In the genomic region with DNA sequence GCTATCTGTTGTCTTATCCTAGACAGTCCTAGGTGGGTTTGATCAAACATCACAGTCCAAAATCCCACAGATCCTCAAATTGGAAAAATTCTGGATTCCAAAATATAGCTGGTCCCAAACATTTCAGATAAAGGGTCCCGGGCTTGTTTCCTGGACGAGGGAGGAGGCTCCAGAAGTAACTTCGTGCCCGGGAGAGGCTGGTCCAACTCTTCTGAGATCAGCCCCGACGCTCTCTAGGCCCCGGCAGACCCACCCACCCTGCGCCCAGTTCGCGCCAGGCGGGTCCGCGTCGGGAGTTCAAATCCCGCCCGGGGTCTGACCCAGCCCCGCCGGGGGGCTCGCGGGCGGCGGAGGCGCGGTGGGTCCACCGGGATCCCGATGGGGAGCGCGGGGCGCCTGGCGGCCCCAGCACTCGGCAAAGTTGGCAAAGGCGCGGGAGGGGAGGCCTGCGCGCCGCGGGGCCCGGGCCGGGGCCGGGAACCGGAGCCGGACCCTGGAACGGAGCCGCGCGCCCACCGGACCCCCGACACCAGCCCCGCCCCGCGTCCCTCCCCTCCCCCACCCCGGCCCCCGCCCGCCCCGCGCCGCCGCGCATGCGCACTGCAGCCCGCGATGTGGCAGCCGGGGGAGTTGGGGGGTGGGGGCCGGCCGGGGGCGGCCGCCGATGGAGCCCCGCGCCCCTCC, we compare ENCODE assay signal across 9 cellular contexts. TPM values are rescaled to one million over a fixed set of nuclear protein-coding genes. Genes with fewer than 3 reads are reported as not detected.
DNase-seq lines count a peak whose midpoint lies in the region; ATAC-seq, FAIRE-seq and TF ChIP-seq lines count a peak whose summit lies in the region.
"Had no signal": no experiment of that assay in that cellular context is flagged by ENCODE, and none has a peak within 500 bp of the region (broad histone marks: within the 10 kb centered on the region; RNA-seq: fewer than 3 reads in every experiment).

No MANE protein-coding gene starts in this region.

- H3K27me3 ChIP-seq in Karpas-422 (ENCODE audit: low read length) (no peaks in the 10 kb centered on the region), left ventricle myocardium inferior (ENCODE audit: low read depth) (no peaks in the 10 kb centered on the region)

- H3K4me3 ChIP-seq in Karpas-422 (ENCODE audit: low read length) (peak overlapping the region; percentile 83), left ventricle myocardium inferior (peak overlapping the region; percentile 84), retinal pigment epithelial cell (ENCODE audit: low read length) (peak overlapping the region; percentile 61)

- H3K9me3 Mint-ChIP-seq in activated T-helper 2 cell treated with anti-CD3 and anti-CD28 coated beads, Interferon-gamma antibody, Interleukin-2, Interleukin-4, amounts not matched to agents 10 μg/mL and 5 μg/mL and 100 μg/mL, durations not matched to agents 14 hours and 24 hours and 36 hours = peaks cover 8% of the 10 kb centered on the region

- H3K27ac ChIP-seq in Karpas-422 (ENCODE audit: low read length) (0 out of 2 replicates have a peak overlapping the region, but pooled peaks have one; percentile 4), left ventricle myocardium inferior (replicated peaks) (peak overlapping the region; percentile 81)

- peaks cover 7% of the 10 kb centered on the region; the same call in 1 of the 2 replicates for H4K20me1 ChIP-seq in Karpas-422 (ENCODE audit: insufficient read depth, low read depth, low read length)

- DNase-seq in Daoy (ENCODE audit: low read depth) (peak; percentile 59), Karpas-422 (peak; percentile 70), left ventricle myocardium inferior (no peak), retinal pigment epithelial cell (ENCODE audit: low read depth) (no peak), NCI-H1694 (lab: John Stamatoyannopoulos, UW) (no peak), RCC 7860 (ENCODE audit: low spot score) (no peak)
- no peak for DNase-seq in activated T-helper 2 cell treated with anti-CD3 and anti-CD28 coated beads, Interferon-gamma antibody, Interleukin-2, Interleukin-4, amounts not matched to agents 10 μg/mL and 5 μg/mL and 100 μg/mL, durations not matched to agents 14 hours and 24 hours and 36 hours (ENCODE audit: low spot score)

- H3K9ac ChIP-seq in Karpas-422 (ENCODE audit: low read length) = peak overlapping the region; percentile 93

- peaks cover 45% of the 10 kb centered on the region for H3K4me1 Mint-ChIP-seq in activated T-helper 2 cell treated with anti-CD3 and anti-CD28 coated beads, Interferon-gamma antibody, Interleukin-2, Interleukin-4, amounts not matched to agents 10 μg/mL and 5 μg/mL and 100 μg/mL, durations not matched to agents 14 hours and 24 hours and 36 hours (ENCODE audit: low read depth)

- H3K4me2 ChIP-seq in Karpas-422 (ENCODE audit: low read depth, low read length, poor library complexity, severe bottlenecking) = peak overlapping the region; percentile 93

- no peak for FAIRE-seq in RCC 7860 (lab: Jason Lieb, UNC)
- FAIRE-seq: TTC549 had no signal

- H3K27me3 Mint-ChIP-seq in activated T-helper 2 cell treated with anti-CD3 and anti-CD28 coated beads, Interferon-gamma antibody, Interleukin-2, Interleukin-4, amounts not matched to agents 10 μg/mL and 5 μg/mL and 100 μg/mL, durations not matched to agents 14 hours and 24 hours and 36 hours (ENCODE audit: low read depth) = peaks cover 9% of the 10 kb centered on the region

- peaks cover 27% of the 10 kb centered on the region for H3K36me3 ChIP-seq in Karpas-422 (ENCODE audit: insufficient read depth, low read length)
- peaks cover 10% of the 10 kb centered on the region for H3K36me3 ChIP-seq in left ventricle myocardium inferior

- H3K27ac Mint-ChIP-seq in activated T-helper 2 cell treated with anti-CD3 and anti-CD28 coated beads, Interferon-gamma antibody, Interleukin-2, Interleukin-4, amounts not matched to agents 10 μg/mL and 5 μg/mL and 100 μg/mL, durations not matched to agents 14 hours and 24 hours and 36 hours = peak overlapping the region; percentile 20

- H3K79me2 ChIP-seq in Karpas-422 (ENCODE audit: low read length) = peaks cover 51% of the 10 kb centered on the region

- H3K9me3 ChIP-seq in Karpas-422 (ENCODE audit: low read length) (no peaks in the 10 kb centered on the region; the same call in 1 of the 2 replicates), left ventricle myocardium inferior (replicated peaks) (no peaks in the 10 kb centered on the region)

- H3K9me2 ChIP-seq in Karpas-422 (replicated peaks; ENCODE audit: insufficient read depth, low read length) = no peaks in the 10 kb centered on the region

- H3K4me1 ChIP-seq in Karpas-422 (ENCODE audit: low read length) = peaks cover 21% of the 10 kb centered on the region
- H3K4me1 ChIP-seq in left ventricle myocardium inferior = peaks cover 56% of the 10 kb centered on the region

- peaks cover 32% of the 10 kb centered on the region for H3K36me3 Mint-ChIP-seq in activated T-helper 2 cell treated with anti-CD3 and anti-CD28 coated beads, Interferon-gamma antibody, Interleukin-2, Interleukin-4, amounts not matched to agents 10 μg/mL and 5 μg/mL and 100 μg/mL, durations not matched to agents 14 hours and 24 hours and 36 hours (ENCODE audit: low read depth)

- H3K4me3 Mint-ChIP-seq in activated T-helper 2 cell treated with anti-CD3 and anti-CD28 coated beads, Interferon-gamma antibody, Interleukin-2, Interleukin-4, amounts not matched to agents 10 μg/mL and 5 μg/mL and 100 μg/mL, durations not matched to agents 14 hours and 24 hours and 36 hours (ENCODE audit: low read depth) = peak overlapping the region; percentile 82

- ATAC-seq in GM21526 (IDR thresholded peaks at IDR 0.05; ENCODE audit: low FRiP score, unreplicated experiment) = peak; percentile 17

- TF ChIP-seq CTCF in left ventricle myocardium inferior (IDR thresholded peaks at IDR 0.05; ENCODE audit: borderline replicate concordance) (no peak), retinal pigment epithelial cell (conservative IDR thresholded peaks at IDR 0.05; ENCODE audit: low read depth, low read length) (no peak)

- H2AFZ ChIP-seq in Karpas-422 (ENCODE audit: low read length) = no peak overlapping the region

- intact Hi-C loops in activated T-helper 2 cell treated with anti-CD3 and anti-CD28 coated beads, Interferon-gamma antibody, Interleukin-2, Interleukin-4, amounts not matched to agents 10 μg/mL and 5 μg/mL and 100 μg/mL, durations not matched to agents 14 hours and 24 hours and 36 hours (cut with micrococcal nuclease) = loop anchor here (2.0 kb wide), 1 partner anchor 163 kb away; a partner anchor contains a TSS
- intact Hi-C loops in left ventricle myocardium inferior (cut with micrococcal nuclease) = no loop called here

RNA-seq across cellular contexts. Expression of a gene that starts 0.5 kb away (rescaled TPM):
- total RNA-seq in Daoy (2014; rRNA removed; shearing (Covaris generic)) = 8.8 and 12.9 TPM in 2 replicates
- total RNA-seq in Karpas-422 (2014; rRNA removed; shearing (Covaris generic); ENCODE audit: low replicate concordance) = 7.9 and 15.3 TPM in 2 replicates
- total RNA-seq in activated T-helper 2 cell treated with anti-CD3 and anti-CD28 coated beads, Interferon-gamma antibody, Interleukin-2, Interleukin-4, amounts not matched to agents 10 μg/mL and 5 μg/mL and 100 μg/mL, durations not matched to agents 14 hours and 24 hours and 36 hours = 29.2 and 30.5 TPM in 2 replicates
- total RNA-seq in left ventricle myocardium inferior = 15.9 TPM

RNA-seq across cellular contexts. Expression of a gene that starts 52.9 kb away (rescaled TPM):
- 42.7 and 54.6 TPM in 2 replicates for total RNA-seq in Daoy (2014; rRNA removed; shearing (Covaris generic))
- 0.04 and 0.26 TPM in 2 replicates for total RNA-seq in Karpas-422 (2014; rRNA removed; shearing (Covaris generic); ENCODE audit: low replicate concordance)
- total RNA-seq in activated T-helper 2 cell treated with anti-CD3 and anti-CD28 coated beads, Interferon-gamma antibody, Interleukin-2, Interleukin-4, amounts not matched to agents 10 μg/mL and 5 μg/mL and 100 μg/mL, durations not matched to agents 14 hours and 24 hours and 36 hours = not detected in 2 replicates
- not detected for total RNA-seq in left ventricle myocardium inferior

Comparison
In these comparisons a context has a peak if more than half of its experiments do, and no peak if none do; other contexts are left out.
1. DNase-seq: peak in Daoy (single experiment) and Karpas-422 (single experiment); none in activated T-helper 2 cell treated with anti-CD3 and anti-CD28 coated beads, Interferon-gamma antibody, Interleukin-2, Interleukin-4, amounts not matched to agents 10 μg/mL and 5 μg/mL and 100 μg/mL, durations not matched to agents 14 hours and 24 hours and 36 hours (single experiment), left ventricle myocardium inferior (single experiment), retinal pigment epithelial cell (single experiment), NCI-H1694 (single experiment) and RCC 7860 (single experiment).
2. RNA of a gene that starts 52.9 kb away (total RNA-seq): 42.7 to 54.6 TPM in Daoy; 0.04 to 0.26 TPM in Karpas-422, not detected in left ventricle myocardium inferior (single experiment) and not detected in activated T-helper 2 cell treated with anti-CD3 and anti-CD28 coated beads, Interferon-gamma antibody, Interleukin-2, Interleukin-4, amounts not matched to agents 10 μg/mL and 5 μg/mL and 100 μg/mL, durations not matched to agents 14 hours and 24 hours and 36 hours; every median in the first group is over 10 times any median in the second.
3. Peak in every context shown above with its lines, with median percentiles within 50 percentile points of each other: H3K4me3 ChIP-seq.